Comparison of ENCODE assay signal across 24 cellular contexts in genomic region chr11:117214404-117215110, GRCh38. TPM values are rescaled to one million over a fixed set of nuclear protein-coding genes. Genes with fewer than 3 reads are reported as not detected.
DNase-seq lines count a peak whose midpoint lies in the region; ATAC-seq and TF ChIP-seq lines count a peak whose summit lies in the region.
"Had no signal": no experiment of that assay in that cellular context is flagged by ENCODE, and none has a peak within 500 bp of the region (broad histone marks: within the 10 kb centered on the region; RNA-seq: fewer than 3 reads in every experiment).

No MANE protein-coding gene starts in this region.

- no peak for DNase-seq in activated CD8-positive, alpha-beta T cell treated with anti-CD3 and anti-CD28 coated beads for 36 hours
- DNase-seq in activated CD8-positive, alpha-beta T cell treated with anti-CD3 and anti-CD28 coated beads, Interleukin-2, amount 10 ng/mL, durations not matched to agents 7 days and 5 days: no peak
- DNase-seq in H9 (no peak), sigmoid colon (no peak)
- DNase-seq in stimulated activated CD4-positive, alpha-beta T cell treated with anti-CD3 and anti-CD28 coated beads, Interleukin-12 subunit alpha, Interleukin-12 subunit beta, amount 100 ng/mL, for 4 hours: no peak
- DNase-seq: activated T-cell treated with anti-CD3 and anti-CD28 coated beads, Interleukin-2, amount 50 U/mL, for 48 hours; BE2C; central memory CD4-positive, alpha-beta T cell; hypothalamus; NCI-H1105 treated with DMSO at 0.1 percent for 48 hours; NCI-H510A; NK-92 treated with Interleukin-12 subunit alpha and Interleukin-12 subunit beta, amount 100 ng/mL, for 24 hours; Peyer's patch; SJCRH30; stimulated activated CD4-positive, alpha-beta T cell treated with anti-CD3 and anti-CD28 coated beads, Interleukin-2, amount 100 ng/mL, for 24 hours; stimulated activated naive CD8-positive, alpha-beta T cell treated with anti-CD3 and anti-CD28 coated beads, Interleukin-15, Interleukin-2, amounts not matched to agents 100 U/mL and 50 U/mL, for 24 hours; upper lobe of left lung had no signal

- H3K27me3 ChIP-seq in H9 (ENCODE audit: insufficient read depth, low read length): no peaks in the 10 kb centered on the region
- no peaks in the 10 kb centered on the region for H3K27me3 ChIP-seq in sigmoid colon
- H3K27me3 ChIP-seq: adrenal gland, BE2C, Peyer's patch, SJCRH30, upper lobe of left lung had no signal

- no peak overlapping the region for H4K5ac ChIP-seq in H9 (ENCODE audit: insufficient read length, low read depth, low read length)

- POLR2A ChIA-PET in activated CD8-positive, alpha-beta T cell treated with anti-CD3 and anti-CD28 coated beads for 36 hours (lab: Charles Lee): no interaction called here
- POLR2A ChIA-PET in activated CD8-positive, alpha-beta T cell treated with anti-CD3 and anti-CD28 coated beads, Interleukin-2, amount 10 ng/mL, durations not matched to agents 7 days and 5 days (lab: Charles Lee): interaction anchor here (0.6 kb wide), 1 partner anchor 1763 kb away, joined by 3 read pairs; no protein-coding TSS in a partner anchor

- no peak overlapping the region for H3K56ac ChIP-seq in H9 (ENCODE audit: insufficient read length, low read depth, low read length)

- peak overlapping the region; percentile 35 for H3K27ac Mint-ChIP-seq in activated CD8-positive, alpha-beta T cell treated with anti-CD3 and anti-CD28 coated beads for 36 hours
- H3K27ac Mint-ChIP-seq in activated CD8-positive, alpha-beta T cell treated with anti-CD3 and anti-CD28 coated beads, Interleukin-2, amount 10 ng/mL, durations not matched to agents 7 days and 5 days: no peak overlapping the region
- H3K27ac Mint-ChIP-seq in H9: peak overlapping the region in 2 of 3 experiments; percentile 50 to 59; a peak in 5 of 7 replicates
- peak overlapping the region; percentile 2 for H3K27ac Mint-ChIP-seq in dendritic cell treated with granulocyte-macrophage colony-stimulating factor and Interleukin-4, amounts not matched to agents 40 ng/mL and 50 ng/mL, for 4 days
- H3K27ac Mint-ChIP-seq: T-helper 1 cell treated with Interleukin-12 subunit alpha and Interleukin-12 subunit beta and Interleukin-4 antibody, amounts not matched to agents 30 μg/mL and 1 μg/mL, for 36 hours had no signal

- no peak overlapping the region for H4K8ac ChIP-seq in H9 (replicated peaks; ENCODE audit: insufficient read length, low read depth, low read length)

- peaks cover 51% of the 10 kb centered on the region for H3K36me3 Mint-ChIP-seq in activated CD8-positive, alpha-beta T cell treated with anti-CD3 and anti-CD28 coated beads for 36 hours (ENCODE audit: low read depth)
- peaks cover 67% of the 10 kb centered on the region for H3K36me3 Mint-ChIP-seq in activated CD8-positive, alpha-beta T cell treated with anti-CD3 and anti-CD28 coated beads, Interleukin-2, amount 10 ng/mL, durations not matched to agents 7 days and 5 days (ENCODE audit: low read depth)
- H3K36me3 Mint-ChIP-seq in H9 (ENCODE audit: insufficient read depth in 1 of 3, low read depth in 3 of 3): peaks cover 8 to 51% (median 40%) of the 10 kb centered on the region in 3 experiments
- H3K36me3 Mint-ChIP-seq in dendritic cell treated with granulocyte-macrophage colony-stimulating factor and Interleukin-4, amounts not matched to agents 40 ng/mL and 50 ng/mL, for 4 days (ENCODE audit: low read depth): peaks cover 100% of the 10 kb centered on the region

- no peak overlapping the region for H2BK5ac ChIP-seq in H9 (ENCODE audit: insufficient read length, low read length)

- no peak overlapping the region for H3K9ac ChIP-seq in H9 (ENCODE audit: extremely low read depth, insufficient read length, low read length)

- no peak for TF ChIP-seq EP300 in sigmoid colon (IDR thresholded peaks at IDR 0.05)

- no peak for TF ChIP-seq POLR2A in sigmoid colon (IDR thresholded peaks at IDR 0.05)

- intact Hi-C loops in activated CD8-positive, alpha-beta T cell treated with anti-CD3 and anti-CD28 coated beads for 36 hours (cut with micrococcal nuclease): no loop called here
- intact Hi-C loops in dendritic cell treated with granulocyte-macrophage colony-stimulating factor and Interleukin-4, amounts not matched to agents 40 ng/mL and 50 ng/mL, for 4 days (cut with micrococcal nuclease): no loop called here
- intact Hi-C loops in sigmoid colon (cut with DNase I): no loop called here

- H3K27ac ChIP-seq in H9 (ENCODE audit: insufficient read length, low read depth, low read length) (no peak overlapping the region), sigmoid colon (peak overlapping the region; percentile 4 to 90 (median 55))
- H3K27ac ChIP-seq: Peyer's patch, SJCRH30, upper lobe of left lung had no signal

- no peak overlapping the region for H3T11ph ChIP-seq in H9 (ENCODE audit: low read length)

- H3K79me1 ChIP-seq in H9 (ENCODE audit: insufficient read depth, low read depth, low read length, poor library complexity, severe bottlenecking): no peaks in the 10 kb centered on the region

- H2BK20ac ChIP-seq in H9 (ENCODE audit: low read depth, low read length, poor library complexity, severe bottlenecking): no peak overlapping the region

- no peak overlapping the region for H2BK12ac ChIP-seq in H9 (ENCODE audit: insufficient read length, low read depth, low read length)

- no peaks in the 10 kb centered on the region for H3K79me2 ChIP-seq in H9 (ENCODE audit: insufficient read depth, low read length)

- H2BK15ac ChIP-seq in H9 (ENCODE audit: low read depth, low read length): no peak overlapping the region

- H3K4me3 Mint-ChIP-seq in activated CD8-positive, alpha-beta T cell treated with anti-CD3 and anti-CD28 coated beads for 36 hours: no peak overlapping the region
- H3K4me3 Mint-ChIP-seq in activated CD8-positive, alpha-beta T cell treated with anti-CD3 and anti-CD28 coated beads, Interleukin-2, amount 10 ng/mL, durations not matched to agents 7 days and 5 days: no peak overlapping the region
- no peak overlapping the region for H3K4me3 Mint-ChIP-seq in H9
- no peak overlapping the region for H3K4me3 Mint-ChIP-seq in dendritic cell treated with granulocyte-macrophage colony-stimulating factor and Interleukin-4, amounts not matched to agents 40 ng/mL and 50 ng/mL, for 4 days
- H3K4me3 Mint-ChIP-seq: T-helper 1 cell treated with Interleukin-12 subunit alpha and Interleukin-12 subunit beta and Interleukin-4 antibody, amounts not matched to agents 30 μg/mL and 1 μg/mL, for 36 hours had no signal

- no peak overlapping the region for H3K23ac ChIP-seq in H9 (ENCODE audit: insufficient read length, low read depth, low read length)

- CTCF ChIA-PET in activated CD8-positive, alpha-beta T cell treated with anti-CD3 and anti-CD28 coated beads for 36 hours (lab: Charles Lee): interaction anchor here (0.9 to 2.1 kb wide), 3 partner anchors 13 to 34 kb away, joined by 3 to 6 read pairs (median 4); no protein-coding TSS in a partner anchor
- CTCF ChIA-PET in activated CD8-positive, alpha-beta T cell treated with anti-CD3 and anti-CD28 coated beads, Interleukin-2, amount 10 ng/mL, durations not matched to agents 7 days and 5 days (lab: Charles Lee): interaction anchor here (1.4 kb wide), 1 partner anchor 12 kb away, joined by 6 read pairs; no protein-coding TSS in a partner anchor

- peaks cover 0 to 37% (median 11%) of the 10 kb centered on the region in 4 donors for H3K36me3 ChIP-seq in sigmoid colon
- H3K36me3 ChIP-seq: SJCRH30 had no signal

- H3K9me3 Mint-ChIP-seq in activated CD8-positive, alpha-beta T cell treated with anti-CD3 and anti-CD28 coated beads for 36 hours: no peaks in the 10 kb centered on the region
- no peaks in the 10 kb centered on the region for H3K9me3 Mint-ChIP-seq in activated CD8-positive, alpha-beta T cell treated with anti-CD3 and anti-CD28 coated beads, Interleukin-2, amount 10 ng/mL, durations not matched to agents 7 days and 5 days (ENCODE audit: insufficient read depth)
- no peaks in the 10 kb centered on the region for H3K9me3 Mint-ChIP-seq in H9
- H3K9me3 Mint-ChIP-seq in dendritic cell treated with granulocyte-macrophage colony-stimulating factor and Interleukin-4, amounts not matched to agents 40 ng/mL and 50 ng/mL, for 4 days: no peaks in the 10 kb centered on the region
- H3K9me3 Mint-ChIP-seq: T-helper 1 cell treated with Interleukin-12 subunit alpha and Interleukin-12 subunit beta and Interleukin-4 antibody, amounts not matched to agents 30 μg/mL and 1 μg/mL, for 36 hours had no signal

- H4K20me1 ChIP-seq in H9 (ENCODE audit: control insufficient read depth, insufficient read depth, insufficient read length): no peaks in the 10 kb centered on the region

- no CpG with 5 or more reads among the region's 7 CpGs for WGBS in H9 (ENCODE audit: extremely low coverage, insufficient read length, low lambda C conversion rate)
- WGBS in sigmoid colon, 2 donors: 91 to 92% methylated on average over 7 of the region's 7 CpGs

- H2AK5ac ChIP-seq in H9 (ENCODE audit: insufficient read length, low read length): no peak overlapping the region

- H3K27me3 Mint-ChIP-seq in activated CD8-positive, alpha-beta T cell treated with anti-CD3 and anti-CD28 coated beads for 36 hours: no peaks in the 10 kb centered on the region
- no peaks in the 10 kb centered on the region for H3K27me3 Mint-ChIP-seq in activated CD8-positive, alpha-beta T cell treated with anti-CD3 and anti-CD28 coated beads, Interleukin-2, amount 10 ng/mL, durations not matched to agents 7 days and 5 days (ENCODE audit: low read depth)
- peaks cover under 1% of the 10 kb centered on the region; the same call in 1 of the 2 replicates for H3K27me3 Mint-ChIP-seq in H9 (ENCODE audit: low read depth)
- H3K27me3 Mint-ChIP-seq in dendritic cell treated with granulocyte-macrophage colony-stimulating factor and Interleukin-4, amounts not matched to agents 40 ng/mL and 50 ng/mL, for 4 days: no peaks in the 10 kb centered on the region

- H3K23me2 ChIP-seq in H9 (ENCODE audit: insufficient read length, low read depth, low read length, poor library complexity, severe bottlenecking): no peaks in the 10 kb centered on the region

- TF ChIP-seq CTCF in activated CD8-positive, alpha-beta T cell treated with anti-CD3 and anti-CD28 coated beads for 36 hours (IDR thresholded peaks at IDR 0.05): no peak
- no peak for TF ChIP-seq CTCF in H9 (conservative IDR thresholded peaks at IDR 0.05)
- no peak for TF ChIP-seq CTCF in sigmoid colon (IDR thresholded peaks at IDR 0.05)

- H3K4me3 ChIP-seq in sigmoid colon: no peak overlapping the region
- H3K4me3 ChIP-seq: adrenal gland, lung, Peyer's patch, SJCRH30, upper lobe of left lung had no signal

- H2AFZ ChIP-seq in H9 (ENCODE audit: low read length): no peak overlapping the region

- H2BK120ac ChIP-seq in H9 (ENCODE audit: low read depth, low read length, poor library complexity, severe bottlenecking): no peak overlapping the region

- H3K4me1 ChIP-seq in H9 (ENCODE audit: insufficient read depth, low read length) (no peaks in the 10 kb centered on the region), sigmoid colon (peaks cover 0 to 47% (median 42%) of the 10 kb centered on the region in 4 donors)
- H3K4me1 ChIP-seq: BE2C, SJCRH30 had no signal

- H3K18ac ChIP-seq in H9 (ENCODE audit: insufficient read length, low read depth, low read length): no peak overlapping the region

- H3K9me3 ChIP-seq in H9 (ENCODE audit: control insufficient read depth, low read depth, low read length) (no peaks in the 10 kb centered on the region), sigmoid colon (no peaks in the 10 kb centered on the region)
- H3K9me3 ChIP-seq: adrenal gland, BE2C, Peyer's patch, SJCRH30, upper lobe of left lung had no signal

- H3K4me2 ChIP-seq in H9 (ENCODE audit: insufficient read depth, insufficient read length, low read length): no peak overlapping the region

- H3K14ac ChIP-seq in H9 (ENCODE audit: insufficient read depth, low read length): no peak overlapping the region

- peaks cover 4% of the 10 kb centered on the region for H3K4me1 Mint-ChIP-seq in activated CD8-positive, alpha-beta T cell treated with anti-CD3 and anti-CD28 coated beads for 36 hours (ENCODE audit: low read depth)
- H3K4me1 Mint-ChIP-seq in activated CD8-positive, alpha-beta T cell treated with anti-CD3 and anti-CD28 coated beads, Interleukin-2, amount 10 ng/mL, durations not matched to agents 7 days and 5 days (ENCODE audit: low read depth): no peaks in the 10 kb centered on the region
- peaks cover 0 to 4% of the 10 kb centered on the region in 2 experiments; a peak in 1 of 4 replicates for H3K4me1 Mint-ChIP-seq in H9
- peaks cover 3% of the 10 kb centered on the region for H3K4me1 Mint-ChIP-seq in dendritic cell treated with granulocyte-macrophage colony-stimulating factor and Interleukin-4, amounts not matched to agents 40 ng/mL and 50 ng/mL, for 4 days (ENCODE audit: low read depth)

- H4K91ac ChIP-seq in H9 (ENCODE audit: insufficient read length, low read depth, low read length): no peak overlapping the region

- ATAC-seq in activated CD8-positive, alpha-beta T cell treated with anti-CD3 and anti-CD28 coated beads for 36 hours: no peak
- ATAC-seq in activated CD8-positive, alpha-beta T cell treated with anti-CD3 and anti-CD28 coated beads, Interleukin-2, amount 10 ng/mL, durations not matched to agents 7 days and 5 days: no peak
- ATAC-seq in HG03571 (IDR thresholded peaks at IDR 0.05; ENCODE audit: unreplicated experiment): no peak
- ATAC-seq in GM18909 (IDR thresholded peaks at IDR 0.05; ENCODE audit: poor library complexity, unreplicated experiment): no peak
- ATAC-seq: HepG2; stimulated activated naive CD8-positive, alpha-beta T cell treated with anti-CD3 and anti-CD28 coated beads, Interleukin-15, Interleukin-2, amounts not matched to agents 100 U/mL and 50 U/mL, for 24 hours had no signal

- no peak overlapping the region for H3K4ac ChIP-seq in H9 (ENCODE audit: low read depth, low read length)

RNA-seq across cellular contexts. Expression of gene TAGLN, which starts 15.4 kb away (rescaled TPM):
- total RNA-seq in activated CD8-positive, alpha-beta T cell treated with anti-CD3 and anti-CD28 coated beads for 36 hours: 1 to 10 TPM; 2.0 to 2.5 TPM
- 1 to 10 TPM; 2.4 to 2.6 TPM for total RNA-seq in activated CD8-positive, alpha-beta T cell treated with anti-CD3 and anti-CD28 coated beads, Interleukin-2, amount 10 ng/mL, durations not matched to agents 7 days and 5 days
- total RNA-seq in H9 (2021): 176 and 188 TPM in 2 replicates
- total RNA-seq in sigmoid colon: over 10,000 TPM in 3 of 4 donors, 1,000 to 10,000 TPM in 1; 6,854 to 14,048 (median 12,596) TPM
- 1,000 to 10,000 TPM in 1 of 3 donors, 100 to 1,000 TPM in 2; 112 to 1,100 (median 337) TPM for polyA plus RNA-seq in sigmoid colon

RNA-seq across cellular contexts. Expression of gene PCSK7, which starts 17.3 kb away (rescaled TPM):
- 100 to 1,000 TPM in 1 of 2 experiments, 10 to 100 TPM in 1; 98.8 to 107 TPM for total RNA-seq in activated CD8-positive, alpha-beta T cell treated with anti-CD3 and anti-CD28 coated beads for 36 hours
- 100 to 1,000 TPM; 160 to 161 TPM for total RNA-seq in activated CD8-positive, alpha-beta T cell treated with anti-CD3 and anti-CD28 coated beads, Interleukin-2, amount 10 ng/mL, durations not matched to agents 7 days and 5 days
- total RNA-seq in H9 (2021): 50.7 and 53.9 TPM in 2 replicates
- total RNA-seq in sigmoid colon: 10 to 100 TPM; 22.1 to 55.1 (median 31.1) TPM
- polyA plus RNA-seq in sigmoid colon: 100 to 1,000 TPM in 1 of 3 donors, 10 to 100 TPM in 2; 18.0 to 116 (median 21.7) TPM

RNA-seq across cellular contexts. Expression of gene RNF214, which starts 17.9 kb away (rescaled TPM):
- 10 to 100 TPM; 14.7 to 18.3 TPM for total RNA-seq in activated CD8-positive, alpha-beta T cell treated with anti-CD3 and anti-CD28 coated beads for 36 hours
- 10 to 100 TPM; 19.5 to 21.2 TPM for total RNA-seq in activated CD8-positive, alpha-beta T cell treated with anti-CD3 and anti-CD28 coated beads, Interleukin-2, amount 10 ng/mL, durations not matched to agents 7 days and 5 days
- total RNA-seq in H9 (2021): 25.4 and 26.0 TPM in 2 replicates
- total RNA-seq in sigmoid colon: 10 to 100 TPM; 11.1 to 23.8 (median 12.8) TPM
- polyA plus RNA-seq in sigmoid colon: 10 to 100 TPM in 2 of 3 donors, 1 to 10 TPM in 1; 6.2 to 12.0 (median 10.2) TPM

RNA-seq across cellular contexts. Expression of gene SIDT2, which starts 36.0 kb away (rescaled TPM):
- 10 to 100 TPM; 16.6 to 17.3 TPM for total RNA-seq in activated CD8-positive, alpha-beta T cell treated with anti-CD3 and anti-CD28 coated beads for 36 hours
- 10 to 100 TPM; 20.2 to 23.6 TPM for total RNA-seq in activated CD8-positive, alpha-beta T cell treated with anti-CD3 and anti-CD28 coated beads, Interleukin-2, amount 10 ng/mL, durations not matched to agents 7 days and 5 days
- total RNA-seq in H9 (2021) (18.3 and 20.9 TPM in 2 replicates), sigmoid colon (10 to 100 TPM; 20.7 to 50.7 (median 28.5) TPM)
- 10 to 100 TPM in 2 of 3 donors, 1 to 10 TPM in 1; 7.6 to 33.1 (median 12.0) TPM for polyA plus RNA-seq in sigmoid colon

Comparison
In these comparisons a context has a peak if more than half of its experiments do, and no peak if none do; other contexts are left out.
1. RNA of gene TAGLN, which starts 15.4 kb away (total RNA-seq): 6,854 to 14,048 TPM in sigmoid colon and 176 to 188 TPM in H9; 2.4 to 2.6 TPM in activated CD8-positive, alpha-beta T cell treated with anti-CD3 and anti-CD28 coated beads, Interleukin-2, amount 10 ng/mL, durations not matched to agents 7 days and 5 days and 2.0 to 2.5 TPM in activated CD8-positive, alpha-beta T cell treated with anti-CD3 and anti-CD28 coated beads for 36 hours; every median in the first group is over 10 times any median in the second.